In genomic region chr3:148435534-148435933, GRCh38 we compare ENCODE assay signal across 11 cellular contexts.
"Had no signal": no experiment of that assay in that cellular context is flagged by ENCODE, and none has a peak within 500 bp of the region (broad histone marks: within the 10 kb centered on the region; RNA-seq: fewer than 3 reads in every experiment).

No MANE protein-coding gene starts in this region.

- H3K36me3 ChIP-seq: HAP-1 had no signal

- H3K9me3 ChIP-seq: HAP-1 had no signal

- H3K4me2 ChIP-seq: GM23338 had no signal

- H2AFZ ChIP-seq: GM23248, GM23338 had no signal

- FAIRE-seq: H1, H54 had no signal

- ATAC-seq: GM23338, HCT116 had no signal

- H3K4me1 ChIP-seq: HAP-1 had no signal

- H3K9ac ChIP-seq: GM23248 had no signal

- H3K4me3 ChIP-seq: GM23248, GM23338, HAP-1 had no signal

- DNase-seq: GM23248, GOT3, H7, H9, HCEC 1CT, HFFc6 had no signal

- H3K27ac ChIP-seq: GM23248 had no signal
